In the genomic region with DNA sequence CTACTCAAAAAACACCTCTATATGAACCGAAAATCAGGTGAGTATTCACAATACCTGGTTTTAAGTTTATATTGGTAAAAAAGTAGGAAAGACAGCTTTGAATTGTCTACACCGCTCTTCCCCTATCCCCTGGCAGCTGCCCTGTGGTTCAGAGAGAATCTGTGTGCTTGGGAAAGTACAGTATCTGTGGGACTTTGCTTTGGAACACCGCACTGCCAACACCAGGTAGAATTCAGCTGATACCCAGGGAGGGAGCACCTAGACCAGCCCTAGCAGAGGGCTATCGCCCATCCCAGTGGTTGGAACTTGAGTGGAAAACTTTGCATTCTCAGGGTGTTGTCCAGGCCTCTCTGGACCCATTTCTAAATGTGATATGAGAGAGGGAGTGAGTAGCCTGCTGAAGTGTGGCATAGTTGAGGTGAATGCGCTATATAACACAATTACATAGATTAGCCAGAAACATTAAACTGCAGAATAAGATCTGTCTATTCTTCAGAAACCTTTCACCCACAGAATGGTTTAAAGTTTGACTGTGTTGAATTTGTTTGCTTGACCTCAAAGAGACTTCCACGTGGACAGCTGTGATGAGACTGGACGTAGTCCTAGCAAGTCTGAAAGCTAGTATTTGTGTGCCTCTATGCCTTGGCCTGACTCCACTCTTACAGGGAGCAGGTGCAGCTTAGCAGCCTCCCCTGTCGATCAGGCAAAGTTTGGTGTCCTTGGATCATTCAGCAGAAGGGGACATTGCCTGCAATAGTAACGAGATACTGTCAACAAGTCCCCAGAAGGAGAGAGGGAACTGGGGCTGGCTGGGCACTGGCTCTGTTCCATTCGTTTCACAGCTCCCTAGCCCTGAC, we compare ENCODE assay signal across 1 cellular context.
TF ChIP-seq lines count a peak whose summit lies in the region.

No MANE protein-coding gene starts in this region.

TF ChIP-seq in HepG2, 621 proteins besides CTCF, POLR2A, EP300 and RAD21 (continued from another document and continues in another):
- TF ChIP-seq, protein P1, sequence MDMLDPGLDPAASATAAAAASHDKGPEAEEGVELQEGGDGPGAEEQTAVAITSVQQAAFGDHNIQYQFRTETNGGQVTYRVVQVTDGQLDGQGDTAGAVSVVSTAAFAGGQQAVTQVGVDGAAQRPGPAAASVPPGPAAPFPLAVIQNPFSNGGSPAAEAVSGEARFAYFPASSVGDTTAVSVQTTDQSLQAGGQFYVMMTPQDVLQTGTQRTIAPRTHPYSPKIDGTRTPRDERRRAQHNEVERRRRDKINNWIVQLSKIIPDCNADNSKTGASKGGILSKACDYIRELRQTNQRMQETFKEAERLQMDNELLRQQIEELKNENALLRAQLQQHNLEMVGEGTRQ (IDR thresholded peaks at IDR 0.05; ENCODE audit: low read depth, low read length) = no peak
- TF ChIP-seq, protein P1 (CRISPR knock-in tag; IDR thresholded peaks at IDR 0.05; ENCODE audit: borderline replicate concordance) = no peak
- TF ChIP-seq KDM5A (IDR thresholded peaks at IDR 0.05; ENCODE audit: borderline replicate concordance, low read length) (no peak), ZNF556 (CRISPR knock-in tag; IDR thresholded peaks at IDR 0.05; ENCODE audit: borderline replicate concordance) (peak; percentile 73), PRPF4 (IDR thresholded peaks at IDR 0.05; ENCODE audit: low read depth, low read length, poor library complexity, severe bottlenecking) (no peak), ZNF274 (CRISPR knock-in tag; IDR thresholded peaks at IDR 0.05) (no peak), NCOR1 (IDR thresholded peaks at IDR 0.05; ENCODE audit: borderline replicate concordance, low read length) (no peak), BCL6 (CRISPR knock-in tag; IDR thresholded peaks at IDR 0.05) (peak; percentile 69), KDM4B (CRISPR knock-in tag; IDR thresholded peaks at IDR 0.05) (0 out of 2 replicates have a peak, but pooled peaks have one; percentile 53), SIX1 (CRISPR knock-in tag; IDR thresholded peaks at IDR 0.05; ENCODE audit: borderline replicate concordance) (peak; percentile 46; the same call in 1 of the 2 replicates), MTF1 (CRISPR knock-in tag; IDR thresholded peaks at IDR 0.05) (no peak), CREB1 (IDR thresholded peaks at IDR 0.05) (no peak), CREB1 (CRISPR knock-in tag; IDR thresholded peaks at IDR 0.05) (no peak), NFE2 (CRISPR knock-in tag; IDR thresholded peaks at IDR 0.05) (no peak), KLF15 (CRISPR knock-in tag; IDR thresholded peaks at IDR 0.05; ENCODE audit: borderline replicate concordance) (no peak), SIX4 (CRISPR knock-in tag; IDR thresholded peaks at IDR 0.05) (peak; percentile 47; the same call in 1 of the 2 replicates), ZNF337 (CRISPR knock-in tag; IDR thresholded peaks at IDR 0.05; ENCODE audit: borderline replicate concordance, low read depth) (no peak), RBM22 (optimal IDR thresholded peaks at IDR 0.05; ENCODE audit: low read length) (no peak), STAG1 (CRISPR knock-in tag; IDR thresholded peaks at IDR 0.05) (peak; percentile 23; the same call in 1 of the 2 replicates), ONECUT2 (CRISPR knock-in tag; IDR thresholded peaks at IDR 0.05) (0 out of 2 replicates have a peak, but pooled peaks have one; percentile 19), SPEN (CRISPR knock-in tag; IDR thresholded peaks at IDR 0.05; ENCODE audit: low read depth) (no peak; the same call in 1 of the 2 replicates), CENPX (CRISPR knock-in tag; IDR thresholded peaks at IDR 0.05) (no peak), ZMAT3 (CRISPR knock-in tag; conservative IDR thresholded peaks at IDR 0.05) (0 out of 2 replicates have a peak, but pooled peaks have one; percentile 55), ZNF773 (CRISPR knock-in tag; IDR thresholded peaks at IDR 0.05; ENCODE audit: borderline replicate concordance) (peak; percentile 36; the same call in 1 of the 2 replicates), ZNF484 (CRISPR knock-in tag; IDR thresholded peaks at IDR 0.05; ENCODE audit: borderline replicate concordance, low read depth) (no peak), ZNF790 (CRISPR knock-in tag; IDR thresholded peaks at IDR 0.05; ENCODE audit: borderline replicate concordance) (no peak)
- TF ChIP-seq, protein P2, sequence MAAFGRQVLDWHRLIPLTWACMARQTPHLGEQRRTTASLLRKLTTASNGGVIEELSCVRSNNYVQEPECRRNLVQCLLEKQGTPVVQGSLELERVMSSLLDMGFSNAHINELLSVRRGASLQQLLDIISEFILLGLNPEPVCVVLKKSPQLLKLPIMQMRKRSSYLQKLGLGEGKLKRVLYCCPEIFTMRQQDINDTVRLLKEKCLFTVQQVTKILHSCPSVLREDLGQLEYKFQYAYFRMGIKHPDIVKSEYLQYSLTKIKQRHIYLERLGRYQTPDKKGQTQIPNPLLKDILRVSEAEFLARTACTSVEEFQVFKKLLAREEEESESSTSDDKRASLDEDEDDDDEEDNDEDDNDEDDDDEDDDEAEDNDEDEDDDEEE (CRISPR knock-in tag; IDR thresholded peaks at IDR 0.05) = no peak
- TF ChIP-seq, protein P3, sequence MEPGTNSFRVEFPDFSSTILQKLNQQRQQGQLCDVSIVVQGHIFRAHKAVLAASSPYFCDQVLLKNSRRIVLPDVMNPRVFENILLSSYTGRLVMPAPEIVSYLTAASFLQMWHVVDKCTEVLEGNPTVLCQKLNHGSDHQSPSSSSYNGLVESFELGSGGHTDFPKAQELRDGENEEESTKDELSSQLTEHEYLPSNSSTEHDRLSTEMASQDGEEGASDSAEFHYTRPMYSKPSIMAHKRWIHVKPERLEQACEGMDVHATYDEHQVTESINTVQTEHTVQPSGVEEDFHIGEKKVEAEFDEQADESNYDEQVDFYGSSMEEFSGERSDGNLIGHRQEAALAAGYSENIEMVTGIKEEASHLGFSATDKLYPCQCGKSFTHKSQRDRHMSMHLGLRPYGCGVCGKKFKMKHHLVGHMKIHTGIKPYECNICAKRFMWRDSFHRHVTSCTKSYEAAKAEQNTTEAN (CRISPR knock-in tag; conservative IDR thresholded peaks at IDR 0.05) = no peak
- TF ChIP-seq, protein P4, sequence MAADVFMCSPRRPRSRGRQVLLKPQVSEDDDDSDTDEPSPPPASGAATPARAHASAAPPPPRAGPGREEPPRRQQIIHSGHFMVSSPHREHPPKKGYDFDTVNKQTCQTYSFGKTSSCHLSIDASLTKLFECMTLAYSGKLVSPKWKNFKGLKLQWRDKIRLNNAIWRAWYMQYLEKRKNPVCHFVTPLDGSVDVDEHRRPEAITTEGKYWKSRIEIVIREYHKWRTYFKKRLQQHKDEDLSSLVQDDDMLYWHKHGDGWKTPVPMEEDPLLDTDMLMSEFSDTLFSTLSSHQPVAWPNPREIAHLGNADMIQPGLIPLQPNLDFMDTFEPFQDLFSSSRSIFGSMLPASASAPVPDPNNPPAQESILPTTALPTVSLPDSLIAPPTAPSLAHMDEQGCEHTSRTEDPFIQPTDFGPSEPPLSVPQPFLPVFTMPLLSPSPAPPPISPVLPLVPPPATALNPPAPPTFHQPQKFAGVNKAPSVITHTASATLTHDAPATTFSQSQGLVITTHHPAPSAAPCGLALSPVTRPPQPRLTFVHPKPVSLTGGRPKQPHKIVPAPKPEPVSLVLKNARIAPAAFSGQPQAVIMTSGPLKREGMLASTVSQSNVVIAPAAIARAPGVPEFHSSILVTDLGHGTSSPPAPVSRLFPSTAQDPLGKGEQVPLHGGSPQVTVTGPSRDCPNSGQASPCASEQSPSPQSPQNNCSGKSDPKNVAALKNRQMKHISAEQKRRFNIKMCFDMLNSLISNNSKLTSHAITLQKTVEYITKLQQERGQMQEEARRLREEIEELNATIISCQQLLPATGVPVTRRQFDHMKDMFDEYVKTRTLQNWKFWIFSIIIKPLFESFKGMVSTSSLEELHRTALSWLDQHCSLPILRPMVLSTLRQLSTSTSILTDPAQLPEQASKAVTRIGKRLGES (CRISPR knock-in tag; IDR thresholded peaks at IDR 0.05; ENCODE audit: borderline replicate concordance) = no peak; the same call in 1 of the 2 replicates
- TF ChIP-seq, protein P5, sequence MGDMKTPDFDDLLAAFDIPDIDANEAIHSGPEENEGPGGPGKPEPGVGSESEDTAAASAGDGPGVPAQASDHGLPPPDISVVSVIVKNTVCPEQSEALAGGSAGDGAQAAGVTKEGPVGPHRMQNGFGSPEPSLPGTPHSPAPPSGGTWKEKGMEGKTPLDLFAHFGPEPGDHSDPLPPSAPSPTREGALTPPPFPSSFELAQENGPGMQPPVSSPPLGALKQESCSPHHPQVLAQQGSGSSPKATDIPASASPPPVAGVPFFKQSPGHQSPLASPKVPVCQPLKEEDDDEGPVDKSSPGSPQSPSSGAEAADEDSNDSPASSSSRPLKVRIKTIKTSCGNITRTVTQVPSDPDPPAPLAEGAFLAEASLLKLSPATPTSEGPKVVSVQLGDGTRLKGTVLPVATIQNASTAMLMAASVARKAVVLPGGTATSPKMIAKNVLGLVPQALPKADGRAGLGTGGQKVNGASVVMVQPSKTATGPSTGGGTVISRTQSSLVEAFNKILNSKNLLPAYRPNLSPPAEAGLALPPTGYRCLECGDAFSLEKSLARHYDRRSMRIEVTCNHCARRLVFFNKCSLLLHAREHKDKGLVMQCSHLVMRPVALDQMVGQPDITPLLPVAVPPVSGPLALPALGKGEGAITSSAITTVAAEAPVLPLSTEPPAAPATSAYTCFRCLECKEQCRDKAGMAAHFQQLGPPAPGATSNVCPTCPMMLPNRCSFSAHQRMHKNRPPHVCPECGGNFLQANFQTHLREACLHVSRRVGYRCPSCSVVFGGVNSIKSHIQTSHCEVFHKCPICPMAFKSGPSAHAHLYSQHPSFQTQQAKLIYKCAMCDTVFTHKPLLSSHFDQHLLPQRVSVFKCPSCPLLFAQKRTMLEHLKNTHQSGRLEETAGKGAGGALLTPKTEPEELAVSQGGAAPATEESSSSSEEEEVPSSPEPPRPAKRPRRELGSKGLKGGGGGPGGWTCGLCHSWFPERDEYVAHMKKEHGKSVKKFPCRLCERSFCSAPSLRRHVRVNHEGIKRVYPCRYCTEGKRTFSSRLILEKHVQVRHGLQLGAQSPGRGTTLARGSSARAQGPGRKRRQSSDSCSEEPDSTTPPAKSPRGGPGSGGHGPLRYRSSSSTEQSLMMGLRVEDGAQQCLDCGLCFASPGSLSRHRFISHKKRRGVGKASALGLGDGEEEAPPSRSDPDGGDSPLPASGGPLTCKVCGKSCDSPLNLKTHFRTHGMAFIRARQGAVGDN (CRISPR knock-in tag; IDR thresholded peaks at IDR 0.05) = peak; percentile 50; the same call in 1 of the 2 replicates
- TF ChIP-seq, protein P6, sequence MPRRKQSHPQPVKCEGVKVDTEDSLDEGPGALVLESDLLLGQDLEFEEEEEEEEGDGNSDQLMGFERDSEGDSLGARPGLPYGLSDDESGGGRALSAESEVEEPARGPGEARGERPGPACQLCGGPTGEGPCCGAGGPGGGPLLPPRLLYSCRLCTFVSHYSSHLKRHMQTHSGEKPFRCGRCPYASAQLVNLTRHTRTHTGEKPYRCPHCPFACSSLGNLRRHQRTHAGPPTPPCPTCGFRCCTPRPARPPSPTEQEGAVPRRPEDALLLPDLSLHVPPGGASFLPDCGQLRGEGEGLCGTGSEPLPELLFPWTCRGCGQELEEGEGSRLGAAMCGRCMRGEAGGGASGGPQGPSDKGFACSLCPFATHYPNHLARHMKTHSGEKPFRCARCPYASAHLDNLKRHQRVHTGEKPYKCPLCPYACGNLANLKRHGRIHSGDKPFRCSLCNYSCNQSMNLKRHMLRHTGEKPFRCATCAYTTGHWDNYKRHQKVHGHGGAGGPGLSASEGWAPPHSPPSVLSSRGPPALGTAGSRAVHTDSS (CRISPR knock-in tag; conservative IDR thresholded peaks at IDR 0.05) = no peak
- TF ChIP-seq, protein P7, sequence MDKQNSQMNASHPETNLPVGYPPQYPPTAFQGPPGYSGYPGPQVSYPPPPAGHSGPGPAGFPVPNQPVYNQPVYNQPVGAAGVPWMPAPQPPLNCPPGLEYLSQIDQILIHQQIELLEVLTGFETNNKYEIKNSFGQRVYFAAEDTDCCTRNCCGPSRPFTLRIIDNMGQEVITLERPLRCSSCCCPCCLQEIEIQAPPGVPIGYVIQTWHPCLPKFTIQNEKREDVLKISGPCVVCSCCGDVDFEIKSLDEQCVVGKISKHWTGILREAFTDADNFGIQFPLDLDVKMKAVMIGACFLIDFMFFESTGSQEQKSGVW (CRISPR knock-in tag; IDR thresholded peaks at IDR 0.05; ENCODE audit: borderline replicate concordance) = no peak
- TF ChIP-seq, protein P8, sequence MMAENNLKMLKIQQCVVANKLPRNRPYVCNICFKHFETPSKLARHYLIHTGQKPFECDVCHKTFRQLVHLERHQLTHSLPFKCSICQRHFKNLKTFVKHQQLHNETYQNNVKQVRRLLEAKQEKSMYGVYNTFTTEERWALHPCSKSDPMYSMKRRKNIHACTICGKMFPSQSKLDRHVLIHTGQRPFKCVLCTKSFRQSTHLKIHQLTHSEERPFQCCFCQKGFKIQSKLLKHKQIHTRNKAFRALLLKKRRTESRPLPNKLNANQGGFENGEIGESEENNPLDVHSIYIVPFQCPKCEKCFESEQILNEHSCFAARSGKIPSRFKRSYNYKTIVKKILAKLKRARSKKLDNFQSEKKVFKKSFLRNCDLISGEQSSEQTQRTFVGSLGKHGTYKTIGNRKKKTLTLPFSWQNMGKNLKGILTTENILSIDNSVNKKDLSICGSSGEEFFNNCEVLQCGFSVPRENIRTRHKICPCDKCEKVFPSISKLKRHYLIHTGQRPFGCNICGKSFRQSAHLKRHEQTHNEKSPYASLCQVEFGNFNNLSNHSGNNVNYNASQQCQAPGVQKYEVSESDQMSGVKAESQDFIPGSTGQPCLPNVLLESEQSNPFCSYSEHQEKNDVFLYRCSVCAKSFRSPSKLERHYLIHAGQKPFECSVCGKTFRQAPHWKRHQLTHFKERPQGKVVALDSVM (CRISPR knock-in tag; IDR thresholded peaks at IDR 0.05) = 0 out of 2 replicates have a peak, but pooled peaks have one; percentile 47
- TF ChIP-seq, protein P9, sequence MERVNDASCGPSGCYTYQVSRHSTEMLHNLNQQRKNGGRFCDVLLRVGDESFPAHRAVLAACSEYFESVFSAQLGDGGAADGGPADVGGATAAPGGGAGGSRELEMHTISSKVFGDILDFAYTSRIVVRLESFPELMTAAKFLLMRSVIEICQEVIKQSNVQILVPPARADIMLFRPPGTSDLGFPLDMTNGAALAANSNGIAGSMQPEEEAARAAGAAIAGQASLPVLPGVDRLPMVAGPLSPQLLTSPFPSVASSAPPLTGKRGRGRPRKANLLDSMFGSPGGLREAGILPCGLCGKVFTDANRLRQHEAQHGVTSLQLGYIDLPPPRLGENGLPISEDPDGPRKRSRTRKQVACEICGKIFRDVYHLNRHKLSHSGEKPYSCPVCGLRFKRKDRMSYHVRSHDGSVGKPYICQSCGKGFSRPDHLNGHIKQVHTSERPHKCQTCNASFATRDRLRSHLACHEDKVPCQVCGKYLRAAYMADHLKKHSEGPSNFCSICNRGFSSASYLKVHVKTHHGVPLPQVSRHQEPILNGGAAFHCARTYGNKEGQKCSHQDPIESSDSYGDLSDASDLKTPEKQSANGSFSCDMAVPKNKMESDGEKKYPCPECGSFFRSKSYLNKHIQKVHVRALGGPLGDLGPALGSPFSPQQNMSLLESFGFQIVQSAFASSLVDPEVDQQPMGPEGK (CRISPR knock-in tag; IDR thresholded peaks at IDR 0.05) = no peak; the same call in 1 of the 2 replicates
- TF ChIP-seq, protein P10, sequence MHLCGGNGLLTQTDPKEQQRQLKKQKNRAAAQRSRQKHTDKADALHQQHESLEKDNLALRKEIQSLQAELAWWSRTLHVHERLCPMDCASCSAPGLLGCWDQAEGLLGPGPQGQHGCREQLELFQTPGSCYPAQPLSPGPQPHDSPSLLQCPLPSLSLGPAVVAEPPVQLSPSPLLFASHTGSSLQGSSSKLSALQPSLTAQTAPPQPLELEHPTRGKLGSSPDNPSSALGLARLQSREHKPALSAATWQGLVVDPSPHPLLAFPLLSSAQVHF (CRISPR knock-in tag; IDR thresholded peaks at IDR 0.05) = no peak
